In genomic region chr9:102841376-102841775, GRCh38 we compare ENCODE assay signal across 15 cellular contexts.
DNase-seq lines count a peak whose midpoint lies in the region; ATAC-seq and TF ChIP-seq lines count a peak whose summit lies in the region.
"Had no signal": no experiment of that assay in that cellular context is flagged by ENCODE, and none has a peak within 500 bp of the region (broad histone marks: within the 10 kb centered on the region; RNA-seq: fewer than 3 reads in every experiment).

No MANE protein-coding gene starts in this region.

- H3K27me3 Mint-ChIP-seq in nephron (ENCODE audit: low read depth) = no peaks in the 10 kb centered on the region
- H3K27me3 Mint-ChIP-seq: CD4-positive, CD25-positive, alpha-beta regulatory T cell had no signal

- no peaks in the 10 kb centered on the region for H3K27me3 ChIP-seq in transverse colon
- H3K27me3 ChIP-seq: BLaER1 treated with 17β-estradiol and CSF1 and Interleukin-3, amounts not matched to agents 10 nM and 100 nM had no signal

- peaks cover 0 to 41% (median 20%) of the 10 kb centered on the region in 4 donors for H3K4me1 ChIP-seq in transverse colon
- H3K4me1 ChIP-seq: BLaER1 treated with 17β-estradiol and CSF1 and Interleukin-3, amounts not matched to agents 10 nM and 100 nM had no signal

- intact Hi-C loops in transverse colon (cut with DNase I; ENCODE audit: low total_unique reads) = no loop called here

- peak overlapping the region; percentile 62 to 90 (median 80) for H3K27ac Mint-ChIP-seq in nephron
- H3K27ac Mint-ChIP-seq: CD4-positive, CD25-positive, alpha-beta regulatory T cell; GM23338 had no signal

- no peak for TF ChIP-seq POLR2A in transverse colon (IDR thresholded peaks at IDR 0.05)

- H3K4me1 Mint-ChIP-seq in nephron = no peaks in the 10 kb centered on the region
- H3K4me1 Mint-ChIP-seq: CD4-positive, CD25-positive, alpha-beta regulatory T cell; GM23338 had no signal

- in situ Hi-C loops in transverse colon (cut with MboI; ENCODE audit: low pct_ligation_motif_present in 1 of 4, low pct_unique_long_range_greater_than_20kb in 1 of 4, low sequenced_read_pairs in 3 of 4) = no loop called here
- in situ Hi-C loops in GM13977 (cut with MboI; ENCODE audit: low pct_unique_long_range_greater_than_20kb, low sequenced_read_pairs, unreplicated experiment) = no loop called here

- no peak overlapping the region for H3K4me3 ChIP-seq in transverse colon
- H3K4me3 ChIP-seq: BLaER1 treated with 17β-estradiol and CSF1 and Interleukin-3, amounts not matched to agents 10 nM and 100 nM; GM23338 had no signal

- ATAC-seq in GM21447 (IDR thresholded peaks at IDR 0.05; ENCODE audit: unreplicated experiment) = no peak
- ATAC-seq: GM23338 had no signal

- no peaks in the 10 kb centered on the region for H3K9me3 ChIP-seq in transverse colon
- H3K9me3 ChIP-seq: BLaER1 treated with 17β-estradiol and CSF1 and Interleukin-3, amounts not matched to agents 10 nM and 100 nM had no signal

- no peak for TF ChIP-seq EP300 in transverse colon (IDR thresholded peaks at IDR 0.05; ENCODE audit: low read depth)

- H3K36me3 Mint-ChIP-seq in nephron (ENCODE audit: low read depth) = no peaks in the 10 kb centered on the region
- H3K36me3 Mint-ChIP-seq: CD4-positive, CD25-positive, alpha-beta regulatory T cell had no signal

- peak overlapping the region in 1 of 4 donors; percentile 43 for H3K27ac ChIP-seq in transverse colon
- H3K27ac ChIP-seq: 22Rv1; BLaER1 treated with 17β-estradiol and CSF1 and Interleukin-3, amounts not matched to agents 10 nM and 100 nM had no signal

- no peaks in the 10 kb centered on the region for H3K9me3 Mint-ChIP-seq in nephron

- no peaks in the 10 kb centered on the region for H3K36me3 ChIP-seq in transverse colon
- H3K36me3 ChIP-seq: BLaER1 treated with 17β-estradiol and CSF1 and Interleukin-3, amounts not matched to agents 10 nM and 100 nM had no signal

- WGBS in transverse colon (ENCODE audit: low coverage in 1 of 2), 2 donors = 8 to 36% methylated on average over 2 of the region's 2 CpGs

- TF ChIP-seq CTCF in nephron (IDR thresholded peaks at IDR 0.05; ENCODE audit: unreplicated experiment in 3 of 3) = no peak
- no peak for TF ChIP-seq CTCF in transverse colon (IDR thresholded peaks at IDR 0.05)
- TF ChIP-seq CTCF in GM13977 (IDR thresholded peaks at IDR 0.05; ENCODE audit: extremely low read depth, insufficient read depth, missing control alignments) = no peak

- no peak overlapping the region for H3K4me3 Mint-ChIP-seq in nephron
- H3K4me3 Mint-ChIP-seq: CD4-positive, CD25-positive, alpha-beta regulatory T cell; GM23338 had no signal

- DNase-seq in DMS53 (lab: John Stamatoyannopoulos, UW) (peak; percentile 18), DMS53 treated with DMSO at 0.1 percent for 48 hours (lab: John Stamatoyannopoulos, UW; ENCODE audit: unreplicated experiment) (no peak), left kidney (ENCODE audit: low read depth, low spot score) (peak; percentile 8), transverse colon (peak; percentile 8), NCI-H82 treated with DMSO at 0.1 percent for 48 hours (lab: John Stamatoyannopoulos, UW; ENCODE audit: unreplicated experiment) (no peak), GM13977 (ENCODE audit: low spot score) (no peak)
- DNase-seq: CD4-positive, CD25-positive, alpha-beta regulatory T cell; DMS153; GF-D8; H7 had no signal

Comparison
In these comparisons a context has a peak if more than half of its experiments do, and no peak if none do; other contexts are left out.
1. DNase-seq: peak in DMS53 (single experiment), left kidney (single experiment) and transverse colon (single experiment); none in DMS53 treated with DMSO at 0.1 percent for 48 hours (single experiment), NCI-H82 treated with DMSO at 0.1 percent for 48 hours (single experiment) and GM13977 (single experiment).